Comparison of ENCODE assay signal across 1 cellular context in the genomic region with DNA sequence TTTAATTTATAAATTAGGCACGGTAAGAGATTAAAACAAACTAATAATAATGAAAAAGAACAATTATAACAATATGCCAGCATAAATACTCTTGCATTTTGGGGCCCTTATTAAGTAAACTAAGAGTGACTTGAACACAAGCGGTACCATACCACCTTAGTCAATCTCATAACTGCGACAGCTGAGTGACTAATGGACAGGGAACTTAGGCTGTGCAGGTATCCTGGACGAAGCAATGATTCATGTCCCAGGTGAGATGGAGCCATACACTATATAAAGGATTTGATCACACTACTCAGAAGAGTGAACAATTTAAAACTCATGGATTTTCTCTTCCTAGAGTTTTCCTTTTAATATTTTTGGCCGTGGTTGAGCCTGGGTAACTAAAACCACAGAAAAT.
TF ChIP-seq lines count a peak whose summit lies in the region.

No MANE protein-coding gene starts in this region.

TF ChIP-seq in WTC11, 78 proteins besides CTCF, POLR2A, EP300 and RAD21 (continued from another document):
- TF ChIP-seq, protein P1, sequence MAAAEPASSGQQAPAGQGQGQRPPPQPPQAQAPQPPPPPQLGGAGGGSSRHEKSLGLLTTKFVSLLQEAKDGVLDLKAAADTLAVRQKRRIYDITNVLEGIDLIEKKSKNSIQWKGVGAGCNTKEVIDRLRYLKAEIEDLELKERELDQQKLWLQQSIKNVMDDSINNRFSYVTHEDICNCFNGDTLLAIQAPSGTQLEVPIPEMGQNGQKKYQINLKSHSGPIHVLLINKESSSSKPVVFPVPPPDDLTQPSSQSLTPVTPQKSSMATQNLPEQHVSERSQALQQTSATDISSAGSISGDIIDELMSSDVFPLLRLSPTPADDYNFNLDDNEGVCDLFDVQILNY (CRISPR knock-in tag; IDR thresholded peaks at IDR 0.05): no peak
- TF ChIP-seq ZNF138 (CRISPR knock-in tag; conservative IDR thresholded peaks at IDR 0.05) (no peak), NR2C2 (CRISPR knock-in tag; IDR thresholded peaks at IDR 0.05) (no peak), USF1 (CRISPR knock-in tag; IDR thresholded peaks at IDR 0.05) (no peak), NFYB (CRISPR knock-in tag; conservative IDR thresholded peaks at IDR 0.05; ENCODE audit: low read depth) (no peak), EMX1 (CRISPR knock-in tag; IDR thresholded peaks at IDR 0.05) (no peak), AFF4 (CRISPR knock-in tag; IDR thresholded peaks at IDR 0.05; ENCODE audit: borderline replicate concordance) (no peak), OVOL2 (CRISPR knock-in tag; IDR thresholded peaks at IDR 0.05; ENCODE audit: borderline replicate concordance) (no peak), FOXP1 (CRISPR knock-in tag; IDR thresholded peaks at IDR 0.05; ENCODE audit: borderline replicate concordance) (no peak)
- TF ChIP-seq, protein P2, sequence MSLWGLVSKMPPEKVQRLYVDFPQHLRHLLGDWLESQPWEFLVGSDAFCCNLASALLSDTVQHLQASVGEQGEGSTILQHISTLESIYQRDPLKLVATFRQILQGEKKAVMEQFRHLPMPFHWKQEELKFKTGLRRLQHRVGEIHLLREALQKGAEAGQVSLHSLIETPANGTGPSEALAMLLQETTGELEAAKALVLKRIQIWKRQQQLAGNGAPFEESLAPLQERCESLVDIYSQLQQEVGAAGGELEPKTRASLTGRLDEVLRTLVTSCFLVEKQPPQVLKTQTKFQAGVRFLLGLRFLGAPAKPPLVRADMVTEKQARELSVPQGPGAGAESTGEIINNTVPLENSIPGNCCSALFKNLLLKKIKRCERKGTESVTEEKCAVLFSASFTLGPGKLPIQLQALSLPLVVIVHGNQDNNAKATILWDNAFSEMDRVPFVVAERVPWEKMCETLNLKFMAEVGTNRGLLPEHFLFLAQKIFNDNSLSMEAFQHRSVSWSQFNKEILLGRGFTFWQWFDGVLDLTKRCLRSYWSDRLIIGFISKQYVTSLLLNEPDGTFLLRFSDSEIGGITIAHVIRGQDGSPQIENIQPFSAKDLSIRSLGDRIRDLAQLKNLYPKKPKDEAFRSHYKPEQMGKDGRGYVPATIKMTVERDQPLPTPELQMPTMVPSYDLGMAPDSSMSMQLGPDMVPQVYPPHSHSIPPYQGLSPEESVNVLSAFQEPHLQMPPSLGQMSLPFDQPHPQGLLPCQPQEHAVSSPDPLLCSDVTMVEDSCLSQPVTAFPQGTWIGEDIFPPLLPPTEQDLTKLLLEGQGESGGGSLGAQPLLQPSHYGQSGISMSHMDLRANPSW (CRISPR knock-in tag; conservative IDR thresholded peaks at IDR 0.05; ENCODE audit: low read depth): no peak
